In the genomic region with DNA sequence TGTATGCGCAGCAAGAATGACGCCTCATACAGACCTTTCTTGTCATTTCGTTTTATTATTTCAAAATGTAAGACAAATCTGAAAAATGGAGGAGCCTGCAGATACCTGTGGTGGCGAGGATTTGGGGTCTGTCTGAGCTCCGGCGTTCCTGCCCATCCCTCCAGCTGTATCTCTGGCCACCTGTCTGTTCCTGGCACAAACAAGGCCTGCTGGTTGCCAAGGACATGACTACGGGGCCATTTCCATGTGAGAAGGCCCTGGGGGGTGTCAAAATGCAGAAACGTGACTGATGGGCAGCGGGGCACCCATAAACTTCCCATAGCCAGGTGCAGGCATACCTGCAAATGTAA, we compare ENCODE assay signal across 9 cellular contexts. TPM values are rescaled to one million over a fixed set of nuclear protein-coding genes. Genes with fewer than 3 reads are reported as not detected.
DNase-seq lines count a peak whose midpoint lies in the region; ATAC-seq, FAIRE-seq and TF ChIP-seq lines count a peak whose summit lies in the region.
"Had no signal": no experiment of that assay in that cellular context is flagged by ENCODE, and none has a peak within 500 bp of the region (broad histone marks: within the 10 kb centered on the region; RNA-seq: fewer than 3 reads in every experiment).

No MANE protein-coding gene starts in this region.

- DNase-seq in stimulated activated naive CD8-positive, alpha-beta T cell treated with anti-CD3 and anti-CD28 coated beads, Interleukin-15, Interleukin-2, amounts not matched to agents 100 U/mL and 50 U/mL, for 24 hours, result no peak
- DNase-seq in K562 (ENCODE audit: extremely low read depth in 1 of 4, low spot score in 3 of 4) (no peak), DMS153 treated with DMSO at 0.1 percent for 48 hours (lab: John Stamatoyannopoulos, UW; ENCODE audit: unreplicated experiment) (no peak)
- no peak for DNase-seq in activated CD8-positive, alpha-beta memory T cell treated with anti-CD3 and anti-CD28 coated beads for 24 hours

- H3K27me3 Mint-ChIP-seq in stimulated activated naive CD8-positive, alpha-beta T cell treated with anti-CD3 and anti-CD28 coated beads, Interleukin-15, Interleukin-2, amounts not matched to agents 100 ng/mL and 50 ng/mL, for 24 hours, result no peaks in the 10 kb centered on the region

- TF ChIP-seq POLR2A in K562 (conservative IDR thresholded peaks at IDR 0.05), result no peak

- TF ChIP-seq RAD21 in K562 (CRISPR knock-in tag; conservative IDR thresholded peaks at IDR 0.05 in 1 of 2, IDR thresholded peaks at IDR 0.05 in 1 of 2), result no peak

- H3K9me3 ChIP-seq in K562 (replicated peaks; ENCODE audit: control insufficient read depth, insufficient read depth, low read depth, low read length) (no peaks in the 10 kb centered on the region), mononuclear cell (ENCODE audit: low read depth, low read length) (no peaks in the 10 kb centered on the region)

- H3K36me3 ChIP-seq in K562 (ENCODE audit: control insufficient read depth, insufficient read depth, low read length), result no peaks in the 10 kb centered on the region

- no peaks in the 10 kb centered on the region for H4K20me1 ChIP-seq in K562 (replicated peaks; ENCODE audit: control insufficient read depth, insufficient read depth, low read length)

- CTCF ChIA-PET in K562 (lab: Yijun Ruan, JAX; ENCODE audit: low intra/inter-chr PET ratio), result interaction anchor here (0.6 kb wide), 1 partner anchor 305 kb away, joined by 3 read pairs; no protein-coding TSS in a partner anchor

- peak overlapping the region in 1 of 2 experiments; percentile 78; a peak in 2 of 4 replicates for H3K9ac ChIP-seq in K562 (ENCODE audit: insufficient read depth in 1 of 2, low read depth in 2 of 2, low read length in 2 of 2)

- H3K27me3 ChIP-seq in K562 (ENCODE audit: control insufficient read depth in 2 of 2, insufficient read depth in 2 of 2, low read length in 2 of 2), result peaks cover 0 to 6% of the 10 kb centered on the region in 2 experiments; a peak in 2 of 5 replicates
- no peaks in the 10 kb centered on the region for H3K27me3 ChIP-seq in mononuclear cell (ENCODE audit: insufficient read depth, low read length)

- in situ Hi-C loops in K562 (cut with MboI), result no loop called here

- no peak overlapping the region for H3K27ac ChIP-seq in K562 (ENCODE audit: extremely low read depth, low read depth, low read length)

- no peak for TF ChIP-seq EP300 in K562 (IDR thresholded peaks at IDR 0.05; ENCODE audit: low read length)

- FAIRE-seq in K562 (lab: Jason Lieb, UNC), result no peak
- FAIRE-seq: endometrium had no signal

- POLR2A ChIA-PET in K562 (lab: Yijun Ruan, JAX), result no interaction called here

- intact Hi-C loops in K562 (cut with micrococcal nuclease), result no loop called here

- H3K9me1 ChIP-seq in K562 (ENCODE audit: control insufficient read depth, insufficient read depth, low read length), result no peaks in the 10 kb centered on the region

- peak overlapping the region; percentile 52 for H3K4me3 Mint-ChIP-seq in stimulated activated naive CD8-positive, alpha-beta T cell treated with anti-CD3 and anti-CD28 coated beads, Interleukin-15, Interleukin-2, amounts not matched to agents 100 ng/mL and 50 ng/mL, for 24 hours

- TF ChIP-seq CTCF in K562 (IDR thresholded peaks at IDR 0.05 in 2 of 3, conservative IDR thresholded peaks at IDR 0.05 in 1 of 3; ENCODE audit: insufficient read depth in 2 of 3, low read depth in 1 of 3, low read length in 3 of 3), result no peak

- H3K4me1 ChIP-seq in K562 (replicated peaks in 1 of 2; ENCODE audit: control insufficient read depth in 2 of 2, insufficient read depth in 2 of 2, low read length in 2 of 2) (peaks cover 0 to 15% of the 10 kb centered on the region in 2 experiments; a peak in 3 of 5 replicates), mononuclear cell (ENCODE audit: insufficient read depth, low read length) (peaks cover 5% of the 10 kb centered on the region)

- H3K4me2 ChIP-seq in K562 (ENCODE audit: insufficient read depth, low read length), result peak overlapping the region; percentile 64

- 46% methylated on average over 9 of the region's 9 CpGs for WGBS in K562 (ENCODE audit: insufficient coverage, low coverage, missing lambda C conversion rate)

- H3K27ac Mint-ChIP-seq in stimulated activated naive CD8-positive, alpha-beta T cell treated with anti-CD3 and anti-CD28 coated beads, Interleukin-15, Interleukin-2, amounts not matched to agents 100 ng/mL and 50 ng/mL, for 24 hours, result no peak overlapping the region

- H3K9me3 Mint-ChIP-seq in stimulated activated naive CD8-positive, alpha-beta T cell treated with anti-CD3 and anti-CD28 coated beads, Interleukin-15, Interleukin-2, amounts not matched to agents 100 ng/mL and 50 ng/mL, for 24 hours, result no peaks in the 10 kb centered on the region

- ATAC-seq in stimulated activated naive CD8-positive, alpha-beta T cell treated with anti-CD3 and anti-CD28 coated beads, Interleukin-15, Interleukin-2, amounts not matched to agents 100 U/mL and 50 U/mL, for 24 hours, result no peak
- ATAC-seq in K562, result no peak; the same call in 2 of the 3 replicates
- no peak for ATAC-seq in HG02852 (IDR thresholded peaks at IDR 0.05; ENCODE audit: unreplicated experiment)
- ATAC-seq in GM19455 (IDR thresholded peaks at IDR 0.05; ENCODE audit: unreplicated experiment), result no peak

- no TSS peak for BruUV-seq in K562 (replicated peaks; lab: Mats Ljungman, UMichigan)

- H3K36me3 Mint-ChIP-seq in stimulated activated naive CD8-positive, alpha-beta T cell treated with anti-CD3 and anti-CD28 coated beads, Interleukin-15, Interleukin-2, amounts not matched to agents 100 ng/mL and 50 ng/mL, for 24 hours (ENCODE audit: low read depth), result no peaks in the 10 kb centered on the region

- peak overlapping the region; percentile 94 for H2AFZ ChIP-seq in K562 (ENCODE audit: low read depth, low read length)

- no peaks in the 10 kb centered on the region for H3K79me2 ChIP-seq in K562 (ENCODE audit: control insufficient read depth, insufficient read depth, low read length)

- peak overlapping the region; percentile 16 for H3K4me3 ChIP-seq in K562
- H3K4me3 ChIP-seq in mononuclear cell (ENCODE audit: low read length), result peak overlapping the region; percentile 32

- H3K4me1 Mint-ChIP-seq in stimulated activated naive CD8-positive, alpha-beta T cell treated with anti-CD3 and anti-CD28 coated beads, Interleukin-15, Interleukin-2, amounts not matched to agents 100 ng/mL and 50 ng/mL, for 24 hours (ENCODE audit: low read depth), result no peaks in the 10 kb centered on the region

TF ChIP-seq in K562, 482 proteins besides CTCF, POLR2A, EP300 and RAD21:
- TF ChIP-seq BHLHE40 (IDR thresholded peaks at IDR 0.05; ENCODE audit: low read length), result 0 out of 2 replicates have a peak, but pooled peaks have one; percentile 12
- TF ChIP-seq ADNP (tag; IDR thresholded peaks at IDR 0.05), result no peak
- no peak for TF ChIP-seq MXI1 (IDR thresholded peaks at IDR 0.05; ENCODE audit: low read depth, low read length)

RNA-seq across cellular contexts. Expression of gene TSPAN7, which starts 0.6 kb away (rescaled TPM):
- not detected in 2 replicates for total RNA-seq in K562 (2011; cell fraction: chromatin; rRNA removed; ENCODE audit: low replicate concordance)
- not detected in 2 replicates for total RNA-seq in K562 (2011; cell fraction: nucleolus; rRNA removed)
- total RNA-seq in K562 (2011; cell fraction: nucleoplasm; rRNA removed), result not detected in 2 replicates
- not detected in 2 replicates for total RNA-seq in K562 (2014; rRNA removed)
- 0.07 TPM in 1 of 2 replicates, not detected in the other for total RNA-seq in K562 (2014; rRNA removed; fragmentation: Illumina TruSeq; extraction: Trizol)
- total RNA-seq in K562 (2015; rRNA removed; fragmentation: Illumina TruSeq; extraction: Trizol), result 0.11 TPM in 1 of 2 replicates, not detected in the other
- total RNA-seq in K562 (2021), result 0.16 and 0.18 TPM in 2 replicates
- 0.13 and 0.18 TPM in 2 replicates for polyA plus RNA-seq in K562 (2011; rRNA removed)
- 0.19 and 0.40 TPM in 2 replicates for polyA plus RNA-seq in K562 (2011; cell fraction: cytosol; rRNA removed)
- 0.06 and 0.11 TPM in 2 replicates for polyA plus RNA-seq in K562 (2011; cell fraction: nucleus; rRNA removed)
- 0.10 and 0.24 TPM in 2 replicates for polyA plus RNA-seq in K562 (2012)
- 0.09 and 0.14 TPM in 2 replicates for polyA plus RNA-seq in K562 (2014; fragmentation: Illumina TruSeq; extraction: Trizol)
- polyA plus RNA-seq in K562 (2014; fragmentation: Nextera tagmentation; extraction: Ambion mirVana), result under 1 TPM; 0.28 to 0.29 TPM
- 0.07 TPM in 1 of 2 replicates, not detected in the other for polyA plus RNA-seq in K562 (2014; rRNA removed)
- 0.15 TPM in 1 of 2 replicates, not detected in the other for polyA minus RNA-seq in K562 (2011; rRNA and poly(A)+ RNA removed)
- not detected in 2 replicates for polyA minus RNA-seq in K562 (2011; cell fraction: cytosol; rRNA and poly(A)+ RNA removed)
- polyA minus RNA-seq in K562 (2011; cell fraction: nucleus; rRNA and poly(A)+ RNA removed), result not detected in 2 replicates
- total RNA-seq in mononuclear cell, result not detected
